ENCODE assay signal across 2 cellular contexts in genomic region chr4:6682862-6683590, GRCh38.
TF ChIP-seq lines count a peak whose summit lies in the region.

No MANE protein-coding gene starts in this region.

TF ChIP-seq in HepG2, 621 proteins besides CTCF, POLR2A, EP300 and RAD21:
- TF ChIP-seq ETV5 (CRISPR knock-in tag; IDR thresholded peaks at IDR 0.05; ENCODE audit: borderline replicate concordance) (no peak), ZNF234 (CRISPR knock-in tag; conservative IDR thresholded peaks at IDR 0.05) (no peak), SNAPC4 (CRISPR knock-in tag; IDR thresholded peaks at IDR 0.05) (no peak), NR0B2 (CRISPR knock-in tag; IDR thresholded peaks at IDR 0.05) (no peak), ZNF543 (CRISPR knock-in tag; IDR thresholded peaks at IDR 0.05) (peak; percentile 62; the same call in 1 of the 2 replicates), ZSCAN22 (CRISPR knock-in tag; IDR thresholded peaks at IDR 0.05) (0 out of 2 replicates have a peak, but pooled peaks have one; percentile 63), HNF1B (CRISPR knock-in tag; IDR thresholded peaks at IDR 0.05) (no peak), CREB1 (IDR thresholded peaks at IDR 0.05) (no peak), CREB1 (CRISPR knock-in tag; IDR thresholded peaks at IDR 0.05) (no peak)
TF ChIP-seq in HepG2: peak in this region for 2.

TF ChIP-seq in H1, 55 proteins besides CTCF, POLR2A, EP300 and RAD21:
- TF ChIP-seq EZH2 (IDR thresholded peaks at IDR 0.05; ENCODE audit: low read depth, low read length, severe bottlenecking) = no peak
- TF ChIP-seq KDM5A (IDR thresholded peaks at IDR 0.05; ENCODE audit: low read length) = no peak
- TF ChIP-seq HDAC6 (IDR thresholded peaks at IDR 0.05; ENCODE audit: low read depth, low read length) = no peak
- TF ChIP-seq CBX5 (IDR thresholded peaks at IDR 0.05; ENCODE audit: low read depth, low read length) = no peak
- TF ChIP-seq SP1 (IDR thresholded peaks at IDR 0.05; ENCODE audit: low read depth, low read length) = no peak
- TF ChIP-seq CEBPB (IDR thresholded peaks at IDR 0.05; ENCODE audit: low read depth, low read length) = no peak
- TF ChIP-seq BRCA1 (IDR thresholded peaks at IDR 0.05; ENCODE audit: low read depth, low read length) = no peak
- TF ChIP-seq TEAD4 (IDR thresholded peaks at IDR 0.05; ENCODE audit: low read depth, low read length) = no peak
- no peak for TF ChIP-seq SAP30 (IDR thresholded peaks at IDR 0.05; ENCODE audit: insufficient read depth, insufficient replicate concordance, low read length)
- TF ChIP-seq CREB1 (IDR thresholded peaks at IDR 0.05) = no peak
- TF ChIP-seq BACH1 (IDR thresholded peaks at IDR 0.05; ENCODE audit: low read length) = no peak
- no peak for TF ChIP-seq CHD1 (IDR thresholded peaks at IDR 0.05; ENCODE audit: low read depth, low read length)
- TF ChIP-seq TCF12 (IDR thresholded peaks at IDR 0.05; ENCODE audit: low read depth, low read length) = no peak
- no peak for TF ChIP-seq RNF2 (IDR thresholded peaks at IDR 0.05; ENCODE audit: borderline replicate concordance, low read depth, low read length, missing control alignments, poor library complexity, severe bottlenecking)
- no peak for TF ChIP-seq SIRT6 (IDR thresholded peaks at IDR 0.05; ENCODE audit: low read length)
- no peak for TF ChIP-seq FOSL1 (IDR thresholded peaks at IDR 0.05; ENCODE audit: insufficient read depth, low read depth, low read length)
- TF ChIP-seq JUN (IDR thresholded peaks at IDR 0.05; ENCODE audit: low read depth, low read length) = no peak
- TF ChIP-seq SIX5 (IDR thresholded peaks at IDR 0.05; ENCODE audit: low read depth, low read length) = no peak
- TF ChIP-seq CHD7 (IDR thresholded peaks at IDR 0.05; ENCODE audit: insufficient replicate concordance, low read length) = no peak
- no peak for TF ChIP-seq SUZ12 (IDR thresholded peaks at IDR 0.05; ENCODE audit: low read length)
TF ChIP-seq in H1: peak in this region for 0.
